ENCODE assay signal across 8 cellular contexts in genomic region chr6:27375613-27376079, GRCh38. TPM values are rescaled to one million over a fixed set of nuclear protein-coding genes. Genes with fewer than 3 reads are reported as not detected.
DNase-seq lines count a peak whose midpoint lies in the region; TF ChIP-seq lines count a peak whose summit lies in the region.

No MANE protein-coding gene starts in this region.

- no TSS peak for BruUV-seq in A673 (replicated peaks; lab: Mats Ljungman, UMichigan)

- H3K27ac ChIP-seq in A673 (ENCODE audit: low read depth, low read length, poor library complexity, severe bottlenecking) (no peak overlapping the region), HUES48 (ENCODE audit: low read depth, low read length) (no peak overlapping the region), brain microvascular endothelial cell (no peak overlapping the region), muscle layer of duodenum (ENCODE audit: low read length) (no peak overlapping the region)

- TF ChIP-seq CTCF in A673 (conservative IDR thresholded peaks at IDR 0.05; ENCODE audit: low read depth, low read length), result no peak
- no peak for TF ChIP-seq CTCF in brain microvascular endothelial cell (IDR thresholded peaks at IDR 0.05; ENCODE audit: low read depth, low read length, missing control alignments)

- CTCF ChIA-PET in A673 (lab: Charles Lee), result no interaction called here

- H3K27me3 ChIP-seq in A673 (replicated peaks; ENCODE audit: insufficient read depth, low read depth, low read length, poor library complexity) (no peaks in the 10 kb centered on the region), HUES48 (ENCODE audit: control insufficient read depth, insufficient read depth, low read length) (no peaks in the 10 kb centered on the region), brain microvascular endothelial cell (replicated peaks) (no peaks in the 10 kb centered on the region), muscle layer of duodenum (ENCODE audit: low read depth, low read length) (no peaks in the 10 kb centered on the region)

- in situ Hi-C loops in brain microvascular endothelial cell (cut with HindIII; ENCODE audit: low pct_ligation_motif_present, low sequenced_read_pairs), result no loop called here

- DNase-seq in A673 (ENCODE audit: low spot score) (peak; percentile 43), brain microvascular endothelial cell (no peak), AG08395 (ENCODE audit: low spot score) (no peak), NCI-H146 (lab: John Stamatoyannopoulos, UW) (no peak), H4 (ENCODE audit: low spot score) (no peak), islet precursor cell (no peak)

- H3K4me1 ChIP-seq in A673 (ENCODE audit: insufficient read depth, low read length, poor library complexity, severe bottlenecking), result no peaks in the 10 kb centered on the region
- H3K4me1 ChIP-seq in HUES48 (ENCODE audit: control insufficient read depth, insufficient read depth, low read length), result peaks cover 57% of the 10 kb centered on the region
- peaks cover 6 to 11% of the 10 kb centered on the region in 2 donors for H3K4me1 ChIP-seq in muscle layer of duodenum (ENCODE audit: control insufficient read depth in 1 of 2, insufficient read depth in 2 of 2, low read length in 2 of 2)

- intact Hi-C loops in A673 (cut with micrococcal nuclease; ENCODE audit: unreplicated experiment), result no loop called here

- H3K36me3 ChIP-seq in A673 (ENCODE audit: insufficient read depth, low read length, poor library complexity, severe bottlenecking) (no peaks in the 10 kb centered on the region), HUES48 (ENCODE audit: control insufficient read depth, insufficient read depth, low read length) (no peaks in the 10 kb centered on the region), brain microvascular endothelial cell (replicated peaks) (no peaks in the 10 kb centered on the region), muscle layer of duodenum (ENCODE audit: control insufficient read depth in 1 of 2, insufficient read depth in 2 of 2, low read length in 2 of 2) (no peaks in the 10 kb centered on the region)

- H3K9ac ChIP-seq in HUES48 (ENCODE audit: low read depth, low read length), result no peak overlapping the region

- POLR2A ChIA-PET in A673 (lab: Charles Lee; ENCODE audit: low non-redundant PET), result no interaction called here

- peak overlapping the region; percentile 59 for H3K4me3 ChIP-seq in A673 (ENCODE audit: low read depth, low read length, poor library complexity, severe bottlenecking)
- peak overlapping the region; percentile 89 for H3K4me3 ChIP-seq in HUES48 (ENCODE audit: low read depth, low read length)
- H3K4me3 ChIP-seq in brain microvascular endothelial cell (ENCODE audit: low read depth, low read length), result peak overlapping the region; percentile 69
- H3K4me3 ChIP-seq in muscle layer of duodenum (ENCODE audit: low read depth in 1 of 2, low read length in 2 of 2), result peak overlapping the region; percentile 84 to 99

- H3K9me3 ChIP-seq in A673 (ENCODE audit: low read depth, low read length, poor library complexity, severe bottlenecking), result no peaks in the 10 kb centered on the region
- H3K9me3 ChIP-seq in HUES48 (ENCODE audit: control insufficient read depth, insufficient read depth, low read length), result no peaks in the 10 kb centered on the region
- no peaks in the 10 kb centered on the region for H3K9me3 ChIP-seq in muscle layer of duodenum (ENCODE audit: control insufficient read depth in 1 of 2, low read length in 2 of 2)

RNA-seq across cellular contexts. Expression of gene ZNF391, which starts 12.9 kb away (rescaled TPM):
- 2.8 and 3.4 TPM in 2 replicates for total RNA-seq in A673 (2021)
- 0.37 and 0.91 TPM in 2 replicates for total RNA-seq in H4 (2014; rRNA removed; shearing (Covaris generic))
